In genomic region chr18:11464129-11464528, GRCh38 we compare ENCODE assay signal across 29 cellular contexts.
"Had no signal": no experiment of that assay in that cellular context is flagged by ENCODE, and none has a peak within 500 bp of the region (broad histone marks: within the 10 kb centered on the region; RNA-seq: fewer than 3 reads in every experiment).

No MANE protein-coding gene starts in this region.

- H3K9ac ChIP-seq: parathyroid adenoma had no signal

- FAIRE-seq: urothelium cell line had no signal

- H3K27ac ChIP-seq: neutrophil, parathyroid adenoma, psoas muscle, skin epidermis, spleen, suprapubic skin, testis, tibial artery, transverse colon, upper lobe of left lung, vagina had no signal

- H3K4me1 ChIP-seq: psoas muscle, spleen, suprapubic skin, testis, tibial artery, transverse colon, upper lobe of left lung, vagina had no signal

- H3K4me3 ChIP-seq: psoas muscle, skin epidermis, smooth muscle cell, spleen, suprapubic skin, testis, tibial artery, transverse colon, upper lobe of left lung, vagina had no signal

- H3K9me3 ChIP-seq: neutrophil, psoas muscle, spleen, suprapubic skin, testis, tibial artery, transverse colon, upper lobe of left lung, vagina had no signal

- H3K4me2 ChIP-seq: smooth muscle cell had no signal

- H3K79me2 ChIP-seq: parathyroid adenoma had no signal

- H2AFZ ChIP-seq: parathyroid adenoma had no signal

- ATAC-seq: naive thymus-derived CD8-positive, alpha-beta T cell; psoas muscle; right cardiac atrium; sciatic nerve; stimulated activated memory B cell treated with anti-CD40 and anti-IgM and Interleukin-4, amounts not matched to agents 10 μg/mL and 1 μg/mL and 100 μg/mL, for 72 hours; stimulated activated naive CD8-positive, alpha-beta T cell treated with anti-CD3 and anti-CD28 coated beads, Interleukin-15, amount 100 ng/mL, for 72 hours; stimulated activated naive CD8-positive, alpha-beta T cell treated with anti-CD3 and anti-CD28 coated beads, Interleukin-15, Interleukin-2, amounts not matched to agents 100 U/mL and 50 U/mL, for 24 hours had no signal

- H3K36me3 ChIP-seq: neutrophil, spleen, suprapubic skin, tibial artery, transverse colon, upper lobe of left lung, vagina had no signal

- H3K27me3 ChIP-seq: neutrophil, suprapubic skin, testis, tibial artery, transverse colon, upper lobe of left lung, vagina had no signal

- DNase-seq: naive thymus-derived CD8-positive, alpha-beta T cell; nephron progenitor cell; nucleus accumbens; posterior cingulate gyrus; psoas muscle; right cardiac atrium; spleen; stimulated activated CD4-positive, alpha-beta T cell treated with anti-CD3 and anti-CD28 coated beads, Interleukin-12 subunit alpha, Interleukin-12 subunit beta, amount 100 ng/mL, for 4 hours; stimulated activated CD4-positive, alpha-beta T cell treated with anti-CD3 and anti-CD28 coated beads, Interleukin-1b, Interleukin-23, amount 100 ng/mL, for 48 hours; stimulated activated CD4-positive, alpha-beta T cell treated with anti-CD3 and anti-CD28 coated beads, Interleukin-4, amount 100 ng/mL, for 1 hour; stimulated activated CD4-positive, alpha-beta T cell treated with anti-CD3 and anti-CD28 coated beads, Interleukin-4, amount 100 ng/mL, for 4 hours; stimulated activated CD8-positive, alpha-beta memory T cell treated with anti-CD3 and anti-CD28 coated beads, Interleukin-4, amount 100 ng/mL, for 48 hours; stimulated activated naive CD4-positive, alpha-beta T cell; stimulated activated naive CD8-positive, alpha-beta T cell treated with anti-CD3 and anti-CD28 coated beads, Interleukin-15, amount 100 ng/mL, for 72 hours; stimulated activated naive CD8-positive, alpha-beta T cell treated with anti-CD3 and anti-CD28 coated beads, Interleukin-15, Interleukin-2, amounts not matched to agents 100 U/mL and 50 U/mL, for 24 hours; substantia nigra; testis; tibial artery; transverse colon; upper lobe of left lung had no signal
